In the genomic region with DNA sequence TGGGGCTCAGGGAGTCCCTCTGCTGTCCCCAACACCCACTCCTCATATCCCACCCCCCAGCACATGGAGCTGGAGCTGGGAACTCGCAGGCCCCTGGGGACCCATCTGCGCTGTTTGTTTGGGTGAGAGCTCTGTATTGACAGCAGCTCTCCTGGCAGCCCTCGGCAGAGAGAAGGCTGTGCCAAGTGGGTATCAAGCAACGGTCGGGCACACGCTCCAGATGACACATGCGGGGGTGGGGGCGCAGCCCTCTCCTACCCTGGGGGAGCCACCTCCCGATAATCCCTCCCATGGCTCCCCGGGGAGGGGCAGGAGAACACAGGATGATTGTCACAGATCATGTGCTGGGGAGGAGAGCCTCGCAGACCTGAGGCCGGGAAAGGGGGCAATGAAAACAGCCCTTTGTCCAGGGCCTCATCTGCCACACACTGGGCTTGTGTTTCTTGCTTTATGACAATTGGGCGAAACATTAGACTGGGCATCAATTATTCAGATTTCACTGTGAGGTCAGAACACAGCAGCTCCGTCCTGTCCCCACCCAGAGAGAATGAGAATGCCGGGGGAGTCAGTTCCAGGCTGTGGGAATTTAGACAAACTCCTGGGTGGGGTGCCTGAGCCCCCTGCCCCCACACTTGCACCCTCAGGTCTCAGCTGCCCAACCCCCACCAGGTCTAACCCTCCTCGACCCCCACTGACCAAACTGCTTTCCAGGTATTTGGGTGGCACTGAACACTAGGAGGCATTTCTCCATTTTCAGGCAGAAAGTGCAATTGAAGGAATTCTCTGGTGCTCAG, we compare ENCODE assay signal across 8 cellular contexts. TPM values are rescaled to one million over a fixed set of nuclear protein-coding genes. Genes with fewer than 3 reads are reported as not detected.
A peak's percentile ranks its signal among the peaks of the same experiment; 100 is the strongest.
DNase-seq lines count a peak whose midpoint lies in the region; ATAC-seq, FAIRE-seq and TF ChIP-seq lines count a peak whose summit lies in the region.

No MANE protein-coding gene starts in this region.

- ATAC-seq in GM21528 (IDR thresholded peaks at IDR 0.05; ENCODE audit: low FRiP score, unreplicated experiment): no peak
- ATAC-seq in GM21576 (IDR thresholded peaks at IDR 0.05; ENCODE audit: unreplicated experiment): no peak
- no peak for ATAC-seq in GM19455 (IDR thresholded peaks at IDR 0.05; ENCODE audit: unreplicated experiment)

- no peak for TF ChIP-seq POLR2A in GM12891 (IDR thresholded peaks at IDR 0.05; ENCODE audit: low read depth, low read length)
- no peak for TF ChIP-seq POLR2A in H54 (IDR thresholded peaks at IDR 0.05; ENCODE audit: low read depth, low read length)

- intact Hi-C loops in posterior vena cava (cut with DNase I): no loop called here

- no peak for DNase-seq in GM12891 (ENCODE audit: insufficient read length, low spot score)
- peak; percentile 100 for DNase-seq in NCI-H524 (lab: John Stamatoyannopoulos, UW)
- DNase-seq in foreskin melanocyte: peak; percentile 98
- peak; percentile 22 for DNase-seq in posterior vena cava (ENCODE audit: low spot score)
- DNase-seq in H54 (ENCODE audit: insufficient read length, low spot score): no peak

- FAIRE-seq in GM12891 (lab: Jason Lieb, UNC): peak; percentile 47
- FAIRE-seq in H54 (lab: Jason Lieb, UNC): no peak

TF ChIP-seq in GM12891, 5 proteins besides CTCF, POLR2A, EP300 and RAD21:
- TF ChIP-seq POLR2AphosphoS5 (IDR thresholded peaks at IDR 0.05; ENCODE audit: low read depth, low read length) (no peak), SPI1 (IDR thresholded peaks at IDR 0.05; ENCODE audit: low read depth, low read length) (no peak), TAF1 (IDR thresholded peaks at IDR 0.05; ENCODE audit: low read depth, low read length) (no peak), POU2F2 (IDR thresholded peaks at IDR 0.05; ENCODE audit: low read depth, low read length) (no peak), PAX5 (IDR thresholded peaks at IDR 0.05; ENCODE audit: insufficient read depth, low read length, severe bottlenecking) (no peak)

RNA-seq across cellular contexts. Expression of gene KLF13, which starts 46.4 kb away (rescaled TPM):
- 47.3 TPM for polyA plus RNA-seq in GM12891 (2012; ENCODE audit: low read depth, missing spikeins)
- total RNA-seq in posterior vena cava: 10 to 100 TPM; 49.6 to 97.8 TPM

Comparison
In these comparisons a context has a peak if more than half of its experiments do, and no peak if none do; other contexts are left out.
1. DNase-seq: peak in NCI-H524 (2 of 2), foreskin melanocyte (single experiment) and posterior vena cava (single experiment); none in GM12891 (single experiment) and H54 (single experiment).